Comparison of ENCODE assay signal across 1 cellular context in the genomic region with DNA sequence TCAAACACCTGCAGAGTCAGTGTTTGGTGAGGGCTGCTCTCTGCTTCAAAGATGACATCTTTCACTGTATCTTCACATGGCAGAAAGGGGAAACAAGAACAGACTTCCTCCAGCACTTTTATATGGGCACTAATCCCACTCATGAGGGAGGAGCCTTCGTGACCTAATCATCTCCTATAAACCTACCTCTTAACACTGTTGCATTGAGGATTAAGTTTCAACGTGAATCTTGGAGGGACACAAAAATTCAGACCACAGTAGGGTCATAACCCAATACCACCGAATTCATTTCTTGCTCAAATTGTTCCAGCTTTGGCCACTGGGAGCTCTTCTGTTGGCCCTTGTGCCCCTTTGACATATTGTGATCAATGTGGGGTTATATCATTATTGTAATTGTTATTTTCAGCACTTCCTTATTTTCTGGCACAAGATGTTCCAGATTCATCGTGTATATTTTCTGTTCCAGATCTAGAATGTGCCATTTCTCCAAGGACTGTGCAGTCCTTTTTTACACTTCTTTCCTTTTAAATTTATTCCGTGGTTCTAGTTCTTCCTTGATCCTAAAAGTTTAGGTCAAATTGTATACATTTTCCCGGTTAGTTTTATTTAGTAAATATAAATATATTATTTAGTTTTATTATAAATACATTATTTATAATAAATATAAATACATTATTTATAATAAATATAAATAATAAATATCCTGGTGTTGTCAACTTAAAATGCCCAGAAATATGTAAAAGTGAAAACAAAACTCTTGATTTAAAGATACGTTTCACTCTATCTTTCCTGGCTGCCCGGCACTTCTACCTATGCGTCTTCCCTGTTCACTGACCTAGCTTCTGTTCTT.
A peak's percentile ranks its signal among the peaks of the same experiment; 100 is the strongest.
TF ChIP-seq lines count a peak whose summit lies in the region.

No MANE protein-coding gene starts in this region.

TF ChIP-seq in GM12878, 131 proteins besides CTCF, POLR2A, EP300 and RAD21:
- TF ChIP-seq SPI1 (IDR thresholded peaks at IDR 0.05; ENCODE audit: borderline replicate concordance, insufficient read depth, low read depth, low read length) = peak; percentile 9; the same call in 1 of the 2 replicates
- no peak for TF ChIP-seq ATF7 (IDR thresholded peaks at IDR 0.05; ENCODE audit: low read depth)
